ENCODE assay signal across 22 cellular contexts in the genomic region with DNA sequence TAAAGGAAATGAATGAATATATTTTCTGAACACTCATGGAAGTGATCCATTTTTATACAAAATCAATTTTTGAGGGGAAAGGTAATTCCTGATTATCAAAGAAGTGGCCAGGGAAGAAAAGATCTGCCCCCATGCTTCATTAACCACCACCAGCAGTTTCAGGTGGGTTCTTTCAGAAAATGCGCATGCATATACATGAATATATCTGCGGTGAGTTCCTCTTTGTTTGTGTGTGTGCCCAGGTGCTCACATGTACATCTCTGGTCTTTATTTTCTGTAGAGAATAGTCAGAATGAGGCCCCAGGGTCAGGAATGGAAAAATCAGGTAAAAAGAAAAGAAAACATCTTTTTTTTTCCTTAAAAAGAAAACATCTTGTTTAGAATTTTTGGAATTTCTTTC.
"Had no signal": no experiment of that assay in that cellular context is flagged by ENCODE, and none has a peak within 500 bp of the region (broad histone marks: within the 10 kb centered on the region; RNA-seq: fewer than 3 reads in every experiment).

No MANE protein-coding gene starts in this region.

- H3K9me3 Mint-ChIP-seq: activated CD4-positive, alpha-beta T cell treated with anti-CD3 and anti-CD28 coated beads, Interleukin-2, amount 10 ng/mL, durations not matched to agents 7 days and 5 days; activated T-cell treated with anti-CD3 and anti-CD28 coated beads, Interleukin-2, amount 50 U/mL, for 24 hours; activated T-helper 2 cell treated with anti-CD3 and anti-CD28 coated beads, Interferon-gamma antibody, Interleukin-2, Interleukin-4, amounts not matched to agents 10 μg/mL and 5 μg/mL and 100 μg/mL, durations not matched to agents 14 hours and 24 hours and 36 hours; brain; endodermal cell; neural progenitor cell; stimulated activated naive CD8-positive, alpha-beta T cell treated with anti-CD3 and anti-CD28 coated beads, Interleukin-15, Interleukin-2, amounts not matched to agents 100 ng/mL and 50 ng/mL, for 24 hours; T-helper 2 cell treated with Interferon-gamma antibody and Interleukin-4, amounts not matched to agents 5 μg/mL and 100 μg/mL, for 36 hours had no signal

- FAIRE-seq: colon, keratinocyte, TTC549 had no signal

- H3K9me3 ChIP-seq: psoas muscle had no signal

- H3K36me3 ChIP-seq: neural progenitor cell had no signal

- H3K4me3 ChIP-seq: neural progenitor cell, psoas muscle had no signal

- H3K27ac Mint-ChIP-seq: activated T-cell treated with anti-CD3 and anti-CD28 coated beads, Interleukin-2, amount 50 U/mL, for 24 hours; activated T-helper 2 cell treated with anti-CD3 and anti-CD28 coated beads, Interferon-gamma antibody, Interleukin-2, Interleukin-4, amounts not matched to agents 10 μg/mL and 5 μg/mL and 100 μg/mL, durations not matched to agents 14 hours and 24 hours and 36 hours; endodermal cell; stimulated activated naive CD8-positive, alpha-beta T cell treated with anti-CD3 and anti-CD28 coated beads, Interleukin-15, Interleukin-2, amounts not matched to agents 100 ng/mL and 50 ng/mL, for 24 hours; T-helper 2 cell treated with Interferon-gamma antibody and Interleukin-4, amounts not matched to agents 5 μg/mL and 100 μg/mL, for 36 hours had no signal

- H3K4me3 Mint-ChIP-seq: activated CD4-positive, alpha-beta T cell treated with anti-CD3 and anti-CD28 coated beads, Interleukin-2, amount 10 ng/mL, durations not matched to agents 7 days and 5 days; activated CD8-positive, alpha-beta T cell treated with anti-CD3 and anti-CD28 coated beads, Interleukin-2, amount 10 ng/mL, durations not matched to agents 7 days and 5 days; activated T-cell treated with anti-CD3 and anti-CD28 coated beads, Interleukin-2, amount 50 U/mL, for 24 hours; brain; endodermal cell; neural progenitor cell; stimulated activated naive CD8-positive, alpha-beta T cell treated with anti-CD3 and anti-CD28 coated beads, Interleukin-15, Interleukin-2, amounts not matched to agents 100 ng/mL and 50 ng/mL, for 24 hours; T-helper 2 cell treated with Interferon-gamma antibody and Interleukin-4, amounts not matched to agents 5 μg/mL and 100 μg/mL, for 36 hours had no signal

- H2AFZ ChIP-seq: neural progenitor cell had no signal

- H3K4me2 ChIP-seq: neural progenitor cell had no signal

- H3K4me1 ChIP-seq: neural progenitor cell, psoas muscle had no signal

- H3K27me3 ChIP-seq: neural progenitor cell had no signal

- DNase-seq: activated CD4-positive, alpha-beta T cell treated with anti-CD3 and anti-CD28 coated beads, Interleukin-2, amount 10 ng/mL, durations not matched to agents 7 days and 5 days; activated CD8-positive, alpha-beta T cell treated with anti-CD3 and anti-CD28 coated beads, Interleukin-2, amount 10 ng/mL, durations not matched to agents 7 days and 5 days; activated naive CD4-positive, alpha-beta T cell treated with Interleukin-2 at 50 U/mL for 16 hours; activated naive CD8-positive, alpha-beta T cell treated with anti-CD3 and anti-CD28 coated beads, Interleukin-2, amount 10 ng/mL, durations not matched to agents 7 days and 5 days; activated T-cell treated with anti-CD3 and anti-CD28 coated beads, Interleukin-2, amount 50 U/mL, for 24 hours; central memory CD4-positive, alpha-beta T cell; endodermal cell; foreskin fibroblast; glutamatergic neuron; midbrain; psoas muscle; right cardiac atrium; stimulated activated CD4-positive, alpha-beta T cell treated with anti-CD3 and anti-CD28 coated beads, Interleukin-2, amount 100 ng/mL, for 24 hours had no signal

- H3K27me3 Mint-ChIP-seq: activated CD4-positive, alpha-beta T cell treated with anti-CD3 and anti-CD28 coated beads, Interleukin-2, amount 10 ng/mL, durations not matched to agents 7 days and 5 days; activated naive CD8-positive, alpha-beta T cell treated with anti-CD3 and anti-CD28 coated beads, Interleukin-2, amount 10 ng/mL, durations not matched to agents 7 days and 5 days; activated T-cell treated with anti-CD3 and anti-CD28 coated beads, Interleukin-2, amount 50 U/mL, for 24 hours; stimulated activated naive CD8-positive, alpha-beta T cell treated with anti-CD3 and anti-CD28 coated beads, Interleukin-15, Interleukin-2, amounts not matched to agents 100 ng/mL and 50 ng/mL, for 24 hours had no signal

- H3K27ac ChIP-seq: epithelial cell of prostate, neural progenitor cell, psoas muscle had no signal

- H3K9ac ChIP-seq: neural progenitor cell had no signal

- H3K36me3 Mint-ChIP-seq: brain, neural progenitor cell had no signal

- H3K4me1 Mint-ChIP-seq: brain, endodermal cell, neural progenitor cell had no signal

- ATAC-seq: activated CD8-positive, alpha-beta T cell treated with anti-CD3 and anti-CD28 coated beads, Interleukin-2, amount 10 ng/mL, durations not matched to agents 7 days and 5 days; psoas muscle; right cardiac atrium had no signal
